8 cellular contexts compared by ENCODE assay signal in the genomic region with DNA sequence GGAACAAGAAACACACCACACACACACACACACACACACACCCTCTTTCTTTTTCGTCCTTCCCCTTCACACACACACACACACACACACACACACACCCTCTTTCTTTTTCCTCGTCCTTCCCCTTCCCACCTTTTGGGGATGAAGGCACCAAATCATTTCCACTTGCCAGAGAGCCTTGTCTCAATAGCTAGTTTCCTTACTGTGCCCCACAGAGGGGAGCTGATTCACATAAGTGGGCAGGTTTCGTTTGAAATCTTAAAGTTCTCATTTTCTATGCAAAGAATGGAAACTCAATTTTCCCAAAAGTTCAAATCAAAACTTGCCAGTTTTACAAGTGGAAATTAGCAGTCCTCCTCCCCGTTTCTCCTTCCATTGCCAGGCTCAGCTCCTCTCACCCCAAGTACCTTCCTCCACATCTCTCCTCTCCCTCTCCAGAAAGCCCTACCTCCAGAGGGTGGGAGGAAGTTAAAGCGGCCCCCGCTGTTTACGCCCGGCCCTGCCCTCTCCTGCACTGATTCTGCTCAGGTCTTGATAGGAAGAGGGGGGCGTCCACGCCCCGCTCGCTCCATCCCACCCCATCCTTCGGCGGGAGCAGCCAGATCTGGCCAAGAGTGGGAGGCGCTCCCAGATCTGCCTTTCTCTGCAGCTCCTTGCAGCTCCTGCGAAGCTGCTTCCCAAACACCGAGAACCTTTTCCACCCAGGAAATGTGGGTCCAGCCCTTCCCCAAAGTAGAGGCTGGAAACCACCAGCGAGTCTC. TPM values are rescaled to one million over a fixed set of nuclear protein-coding genes. Genes with fewer than 3 reads are reported as not detected.
DNase-seq lines count a peak whose midpoint lies in the region; ATAC-seq and TF ChIP-seq lines count a peak whose summit lies in the region.

No MANE protein-coding gene starts in this region.

- peaks cover 14% of the 10 kb centered on the region for H3K4me1 Mint-ChIP-seq in stimulated activated naive CD8-positive, alpha-beta T cell treated with anti-CD3 and anti-CD28 coated beads, Interleukin-15, Interleukin-2, amounts not matched to agents 100 ng/mL and 50 ng/mL, for 24 hours (ENCODE audit: low read depth)
- H3K4me1 Mint-ChIP-seq in endothelial cell (ENCODE audit: unreplicated experiment), result peaks cover 45% of the 10 kb centered on the region
- H3K4me1 Mint-ChIP-seq in activated CD8-positive, alpha-beta T cell treated with anti-CD3 and anti-CD28 coated beads for 36 hours (ENCODE audit: low read depth), result peaks cover 12% of the 10 kb centered on the region

- no peaks in the 10 kb centered on the region for H3K9me3 Mint-ChIP-seq in stimulated activated naive CD8-positive, alpha-beta T cell treated with anti-CD3 and anti-CD28 coated beads, Interleukin-15, Interleukin-2, amounts not matched to agents 100 ng/mL and 50 ng/mL, for 24 hours
- no peaks in the 10 kb centered on the region for H3K9me3 Mint-ChIP-seq in endothelial cell (ENCODE audit: unreplicated experiment)
- H3K9me3 Mint-ChIP-seq in activated CD8-positive, alpha-beta T cell treated with anti-CD3 and anti-CD28 coated beads for 36 hours, result no peaks in the 10 kb centered on the region

- peak overlapping the region; percentile 37 for H3K4me3 Mint-ChIP-seq in stimulated activated naive CD8-positive, alpha-beta T cell treated with anti-CD3 and anti-CD28 coated beads, Interleukin-15, Interleukin-2, amounts not matched to agents 100 ng/mL and 50 ng/mL, for 24 hours
- peak overlapping the region; percentile 92 for H3K4me3 Mint-ChIP-seq in endothelial cell (ENCODE audit: unreplicated experiment)
- H3K4me3 Mint-ChIP-seq in activated CD8-positive, alpha-beta T cell treated with anti-CD3 and anti-CD28 coated beads for 36 hours, result no peak overlapping the region

- H3K27ac Mint-ChIP-seq in stimulated activated naive CD8-positive, alpha-beta T cell treated with anti-CD3 and anti-CD28 coated beads, Interleukin-15, Interleukin-2, amounts not matched to agents 100 ng/mL and 50 ng/mL, for 24 hours, result no peak overlapping the region
- peak overlapping the region; percentile 65 for H3K27ac Mint-ChIP-seq in endothelial cell (ENCODE audit: unreplicated experiment)
- H3K27ac Mint-ChIP-seq in activated CD8-positive, alpha-beta T cell treated with anti-CD3 and anti-CD28 coated beads for 36 hours, result no peak overlapping the region

- intact Hi-C loops in uterus (cut with DNase I; ENCODE audit: low total_unique reads), result no loop called here
- intact Hi-C loops in activated CD8-positive, alpha-beta T cell treated with anti-CD3 and anti-CD28 coated beads for 36 hours (cut with micrococcal nuclease), result no loop called here

- ATAC-seq in stimulated activated naive CD8-positive, alpha-beta T cell treated with anti-CD3 and anti-CD28 coated beads, Interleukin-15, Interleukin-2, amounts not matched to agents 100 U/mL and 50 U/mL, for 24 hours, result no peak
- no peak for ATAC-seq in activated CD8-positive, alpha-beta T cell treated with anti-CD3 and anti-CD28 coated beads for 36 hours

- H3K27me3 ChIP-seq in uterus, result no peaks in the 10 kb centered on the region

- peaks cover 64% of the 10 kb centered on the region for H3K27me3 Mint-ChIP-seq in stimulated activated naive CD8-positive, alpha-beta T cell treated with anti-CD3 and anti-CD28 coated beads, Interleukin-15, Interleukin-2, amounts not matched to agents 100 ng/mL and 50 ng/mL, for 24 hours
- peaks cover 15% of the 10 kb centered on the region for H3K27me3 Mint-ChIP-seq in endothelial cell (ENCODE audit: unreplicated experiment)
- H3K27me3 Mint-ChIP-seq in activated CD8-positive, alpha-beta T cell treated with anti-CD3 and anti-CD28 coated beads for 36 hours, result peaks cover 48% of the 10 kb centered on the region

- no peaks in the 10 kb centered on the region for H3K9me3 ChIP-seq in uterus

- no peaks in the 10 kb centered on the region for H3K36me3 ChIP-seq in uterus

- peak in 1 of 2 donors; percentile 12 for TF ChIP-seq POLR2A in uterus (IDR thresholded peaks at IDR 0.05)

- CTCF ChIA-PET in activated CD8-positive, alpha-beta T cell treated with anti-CD3 and anti-CD28 coated beads for 36 hours (lab: Charles Lee), result no interaction called here

- H3K4me1 ChIP-seq in uterus, result peaks cover 0 to 12% of the 10 kb centered on the region in 2 donors

- H3K4me3 ChIP-seq in uterus, result peak overlapping the region; percentile 72 to 91

- H3K27ac ChIP-seq in uterus, result peak overlapping the region; percentile 87 to 92

- POLR2A ChIA-PET in activated CD8-positive, alpha-beta T cell treated with anti-CD3 and anti-CD28 coated beads for 36 hours (lab: Charles Lee), result no interaction called here

- H3K36me3 Mint-ChIP-seq in stimulated activated naive CD8-positive, alpha-beta T cell treated with anti-CD3 and anti-CD28 coated beads, Interleukin-15, Interleukin-2, amounts not matched to agents 100 ng/mL and 50 ng/mL, for 24 hours (ENCODE audit: low read depth), result no peaks in the 10 kb centered on the region
- no peaks in the 10 kb centered on the region for H3K36me3 Mint-ChIP-seq in endothelial cell (ENCODE audit: low read depth, unreplicated experiment)
- no peaks in the 10 kb centered on the region for H3K36me3 Mint-ChIP-seq in activated CD8-positive, alpha-beta T cell treated with anti-CD3 and anti-CD28 coated beads for 36 hours (ENCODE audit: low read depth)

- TF ChIP-seq CTCF in endothelial cell (IDR thresholded peaks at IDR 0.05; ENCODE audit: unreplicated experiment) (no peak), uterus (IDR thresholded peaks at IDR 0.05) (no peak)
- TF ChIP-seq CTCF in activated CD8-positive, alpha-beta T cell treated with anti-CD3 and anti-CD28 coated beads for 36 hours (IDR thresholded peaks at IDR 0.05), result no peak

- DNase-seq in stimulated activated naive CD8-positive, alpha-beta T cell treated with anti-CD3 and anti-CD28 coated beads, Interleukin-15, Interleukin-2, amounts not matched to agents 100 U/mL and 50 U/mL, for 24 hours, result no peak
- peak; percentile 31 for DNase-seq in endothelial cell (ENCODE audit: low spot score)
- peak; percentile 69 for DNase-seq in midbrain (lab: John Stamatoyannopoulos, UW)
- DNase-seq in uterus, result peak; percentile 65 to 74
- no peak for DNase-seq in activated CD8-positive, alpha-beta T cell treated with anti-CD3 and anti-CD28 coated beads for 36 hours
- no peak for DNase-seq in NCI-H146 (lab: John Stamatoyannopoulos, UW)
- DNase-seq in activated naive CD4-positive, alpha-beta T cell treated with Interleukin-2 at 50 U/mL for 16 hours, result no peak

RNA-seq across cellular contexts. Expression of gene CTTNBP2, which starts 1.3 kb away (rescaled TPM):
- 24.4 TPM for total RNA-seq in endothelial cell (ENCODE audit: unreplicated experiment)
- 10 to 100 TPM; 16.4 to 87.9 (median 35.0) TPM for total RNA-seq in uterus
- not detected for total RNA-seq in activated CD8-positive, alpha-beta T cell treated with anti-CD3 and anti-CD28 coated beads for 36 hours

Comparison
In these comparisons a context has a peak if more than half of its experiments do, and no peak if none do; other contexts are left out.
1. DNase-seq: peak in endothelial cell (single experiment), midbrain (single experiment) and uterus (2 of 2); none in stimulated activated naive CD8-positive, alpha-beta T cell treated with anti-CD3 and anti-CD28 coated beads, Interleukin-15, Interleukin-2, amounts not matched to agents 100 U/mL and 50 U/mL, for 24 hours (single experiment), activated CD8-positive, alpha-beta T cell treated with anti-CD3 and anti-CD28 coated beads for 36 hours (single experiment), NCI-H146 (single experiment) and activated naive CD4-positive, alpha-beta T cell treated with Interleukin-2 at 50 U/mL for 16 hours (single experiment).
2. RNA of gene CTTNBP2, which starts 1.3 kb away (total RNA-seq): 16.4 to 87.9 TPM in uterus and 24.4 TPM in endothelial cell (single experiment); not detected in activated CD8-positive, alpha-beta T cell treated with anti-CD3 and anti-CD28 coated beads for 36 hours; every median in the first group is over 10 times any median in the second.